4 cellular contexts compared by ENCODE assay signal in genomic region chr17:49275981-49276380, GRCh38. TPM values are rescaled to one million over a fixed set of nuclear protein-coding genes. Genes with fewer than 3 reads are reported as not detected.
"Had no signal": no experiment of that assay in that cellular context is flagged by ENCODE, and none has a peak within 500 bp of the region (broad histone marks: within the 10 kb centered on the region; RNA-seq: fewer than 3 reads in every experiment).

No MANE protein-coding gene starts in this region.

RNA-seq across cellular contexts. Expression of gene PHOSPHO1, which starts 45.4 kb away (rescaled TPM):
- total RNA-seq: endothelial cell of umbilical vein, epithelial cell of proximal tubule, hepatocyte, left colon had no signal
